In genomic region chr11:109970516-109971183, GRCh38 we compare ENCODE assay signal across 9 cellular contexts.
DNase-seq lines count a peak whose midpoint lies in the region; ATAC-seq, FAIRE-seq and TF ChIP-seq lines count a peak whose summit lies in the region.
"Had no signal": no experiment of that assay in that cellular context is flagged by ENCODE, and none has a peak within 500 bp of the region (broad histone marks: within the 10 kb centered on the region; RNA-seq: fewer than 3 reads in every experiment).

No MANE protein-coding gene starts in this region.

- TF ChIP-seq CTCF in endothelial cell of umbilical vein (IDR thresholded peaks at IDR 0.05; ENCODE audit: extremely low read depth in 1 of 2, insufficient read depth in 1 of 2, low read depth in 1 of 2, low read length in 2 of 2), result no peak

- no TSS peak for BruUV-seq in endothelial cell of umbilical vein (replicated peaks; lab: Mats Ljungman, UMichigan)

- H3K4me2 ChIP-seq in endothelial cell of umbilical vein (ENCODE audit: insufficient read depth, low read length), result peak overlapping the region; percentile 93

- DNase-seq in endothelial cell of umbilical vein (ENCODE audit: low read depth, low spot score), result no peak
- no peak for DNase-seq in stimulated activated CD8-positive, alpha-beta memory T cell treated with anti-CD3 and anti-CD28 coated beads, Interleukin-4, amount 100 ng/mL, for 48 hours
- no peak for DNase-seq in NCI-H774 (lab: John Stamatoyannopoulos, UW)
- no peak for DNase-seq in NCI-H524 (lab: John Stamatoyannopoulos, UW)
- DNase-seq in epidermal melanocyte (ENCODE audit: insufficient read length, low spot score), result no peak
- DNase-seq: NCI-H2227 treated with DMSO at 0.1 percent for 48 hours had no signal

- CTCF ChIA-PET in endothelial cell of umbilical vein (lab: Charles Lee), result interaction anchor here (0.6 to 3.0 kb wide), 10 partner anchors 12 to 124 kb away, joined by 3 to 9 read pairs (median 4); no protein-coding TSS in a partner anchor

- ATAC-seq in GM18517 (IDR thresholded peaks at IDR 0.05; ENCODE audit: unreplicated experiment) (peak; percentile 62), GM21515 (IDR thresholded peaks at IDR 0.05; ENCODE audit: unreplicated experiment) (peak; percentile 50), HG03378 (IDR thresholded peaks at IDR 0.05; ENCODE audit: unreplicated experiment) (peak; percentile 75)

- H4K20me1 ChIP-seq in endothelial cell of umbilical vein (replicated peaks; ENCODE audit: control insufficient read depth, extremely low read depth, insufficient read depth, low read length), result no peaks in the 10 kb centered on the region

- TF ChIP-seq POLR2A in endothelial cell of umbilical vein (IDR thresholded peaks at IDR 0.05; ENCODE audit: low read depth, low read length), result no peak

- dilution Hi-C loops in endothelial cell of umbilical vein (cut with MboI; ENCODE audit: extremely low pct_ligation_motif_present, low sequenced_read_pairs), result no loop called here

- H3K27ac ChIP-seq in endothelial cell of umbilical vein (ENCODE audit: insufficient read depth, low read depth, low read length), result peak overlapping the region; percentile 76

- H3K9me1 ChIP-seq in endothelial cell of umbilical vein (replicated peaks; ENCODE audit: control insufficient read depth, extremely low read depth, insufficient read depth, low read length), result no peaks in the 10 kb centered on the region

- no peaks in the 10 kb centered on the region for H3K36me3 ChIP-seq in endothelial cell of umbilical vein (ENCODE audit: control insufficient read depth in 2 of 2, extremely low read depth in 1 of 2, insufficient read depth in 2 of 2, low read length in 2 of 2)

- H3K4me3 ChIP-seq in endothelial cell of umbilical vein (replicated peaks in 1 of 3; ENCODE audit: insufficient read depth in 1 of 3, low read depth in 1 of 3, low read length in 3 of 3), result no peak overlapping the region

- H3K27me3 ChIP-seq in endothelial cell of umbilical vein (ENCODE audit: control insufficient read depth in 2 of 2, insufficient read depth in 2 of 2, low read length in 2 of 2), result no peaks in the 10 kb centered on the region

- H3K4me1 ChIP-seq in endothelial cell of umbilical vein (ENCODE audit: control insufficient read depth, extremely low read depth, insufficient read depth, low read length), result peaks cover 23% of the 10 kb centered on the region

- intact Hi-C loops in endothelial cell of umbilical vein (cut with micrococcal nuclease), result loop anchor here (1.0 to 5.0 kb wide), 5 partner anchors 24 to 122 kb away; no protein-coding TSS in a partner anchor

- FAIRE-seq in endothelial cell of umbilical vein (lab: Jason Lieb, UNC), result no peak

- peak overlapping the region; percentile 77 for H2AFZ ChIP-seq in endothelial cell of umbilical vein (ENCODE audit: low read depth, low read length)

- POLR2A ChIA-PET in endothelial cell of umbilical vein (lab: Charles Lee), result interaction anchor here (1.3 kb wide), 1 partner anchor 122 kb away, joined by 6 read pairs; the partner anchor contains the start of gene ZC3H12C

- H3K9ac ChIP-seq in endothelial cell of umbilical vein (replicated peaks; ENCODE audit: extremely low read depth, insufficient read depth, low read length), result peak overlapping the region; percentile 41

- no peaks in the 10 kb centered on the region for H3K9me3 ChIP-seq in endothelial cell of umbilical vein (replicated peaks; ENCODE audit: control insufficient read depth, insufficient read depth, low read length)

- H3K79me2 ChIP-seq in endothelial cell of umbilical vein (ENCODE audit: control insufficient read depth, insufficient read depth, low read length), result no peaks in the 10 kb centered on the region

TF ChIP-seq in endothelial cell of umbilical vein, 7 proteins besides CTCF, POLR2A, EP300 and RAD21:
- TF ChIP-seq FOS (IDR thresholded peaks at IDR 0.05; ENCODE audit: borderline replicate concordance, insufficient read depth, low read length) (no peak), MAX (IDR thresholded peaks at IDR 0.05; ENCODE audit: insufficient read depth, insufficient read length) (no peak), JUN (IDR thresholded peaks at IDR 0.05; ENCODE audit: borderline replicate concordance, insufficient read depth, insufficient read length, low read depth) (no peak), POLR2AphosphoS5 (IDR thresholded peaks at IDR 0.05; ENCODE audit: insufficient read depth, low read depth, low read length) (no peak), GATA2 (IDR thresholded peaks at IDR 0.05; ENCODE audit: insufficient read depth, insufficient read length, low read depth, low read length) (no peak), MYC (IDR thresholded peaks at IDR 0.05; ENCODE audit: low read depth, low read length) (no peak), EZH2 (IDR thresholded peaks at IDR 0.05; ENCODE audit: borderline replicate concordance, low read depth, low read length, severe bottlenecking) (no peak)
